ENCODE assay signal across 26 cellular contexts in the genomic region with DNA sequence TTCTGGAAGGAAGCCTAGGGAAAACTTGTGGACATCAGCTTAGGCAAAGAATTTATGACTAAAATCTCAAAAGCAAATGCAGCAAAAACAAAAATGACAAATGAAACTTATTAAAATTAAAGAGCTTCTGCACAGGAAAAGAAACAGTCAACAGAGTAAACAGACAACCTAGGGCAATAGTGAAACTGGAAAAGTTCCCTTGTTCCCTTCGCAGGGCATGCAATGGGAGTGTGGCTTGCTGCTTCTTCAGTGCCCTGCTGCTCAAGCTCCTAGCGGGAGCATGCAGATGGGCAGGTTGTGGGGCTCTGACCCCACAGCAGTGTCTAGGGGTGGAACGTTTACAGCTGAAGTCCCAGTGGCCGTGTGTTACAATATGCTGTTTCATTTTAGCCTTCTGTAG.
DNase-seq lines count a peak whose midpoint lies in the region; ATAC-seq, FAIRE-seq and TF ChIP-seq lines count a peak whose summit lies in the region.
"Had no signal": no experiment of that assay in that cellular context is flagged by ENCODE, and none has a peak within 500 bp of the region (broad histone marks: within the 10 kb centered on the region; RNA-seq: fewer than 3 reads in every experiment).

No MANE protein-coding gene starts in this region.

- TF ChIP-seq EP300 in HepG2 (IDR thresholded peaks at IDR 0.05; ENCODE audit: low read depth in 2 of 2, low read length in 2 of 2) (no peak), HepG2 (CRISPR knock-in tag; IDR thresholded peaks at IDR 0.05; ENCODE audit: borderline replicate concordance) (no peak)

- H3K27ac ChIP-seq in DND-41 (ENCODE audit: low read length) (peak overlapping the region; percentile 2; the same call in 1 of the 2 replicates), MM.1S (ENCODE audit: low read length) (no peak overlapping the region), SU-DHL-6 (ENCODE audit: low read depth, low read length) (no peak overlapping the region), HepG2 (ENCODE audit: extremely low read length, insufficient read depth, low read length) (no peak overlapping the region)
- H3K27ac ChIP-seq: C4-2B had no signal

- TF ChIP-seq POLR2A in HepG2 (IDR thresholded peaks at IDR 0.05; ENCODE audit: insufficient read depth in 1 of 2, low read depth in 2 of 2, low read length in 2 of 2), result no peak

- H3F3A ChIP-seq in MM.1S (ENCODE audit: insufficient read depth, low read length) (no peaks in the 10 kb centered on the region), SU-DHL-6 (ENCODE audit: insufficient read depth) (no peaks in the 10 kb centered on the region)

- H3K9me2 ChIP-seq in MM.1S (replicated peaks; ENCODE audit: insufficient read depth, low read length) (no peaks in the 10 kb centered on the region), SU-DHL-6 (replicated peaks; ENCODE audit: insufficient read depth, low read length) (no peaks in the 10 kb centered on the region)

- TF ChIP-seq RAD21 in HepG2 (CRISPR knock-in tag; IDR thresholded peaks at IDR 0.05), result no peak

- H2AFZ ChIP-seq in DND-41 (ENCODE audit: low read depth, low read length), result peak overlapping the region; percentile 31
- H2AFZ ChIP-seq in MM.1S (ENCODE audit: low read length), result peak overlapping the region; percentile 47
- H2AFZ ChIP-seq in SU-DHL-6 (ENCODE audit: low read depth, low read length, severe bottlenecking), result peak overlapping the region; percentile 66
- H2AFZ ChIP-seq in HepG2 (ENCODE audit: low read length), result no peak overlapping the region

- H3K79me2 ChIP-seq in DND-41 (ENCODE audit: insufficient read depth, low read length) (no peaks in the 10 kb centered on the region), MM.1S (ENCODE audit: low read length) (no peaks in the 10 kb centered on the region), SU-DHL-6 (ENCODE audit: insufficient read depth, low read length) (no peaks in the 10 kb centered on the region), HepG2 (ENCODE audit: insufficient read depth, low read length) (no peaks in the 10 kb centered on the region)

- TF ChIP-seq CTCF in DND-41 (IDR thresholded peaks at IDR 0.05; ENCODE audit: borderline replicate concordance, extremely low read depth, low read length, poor library complexity, severe bottlenecking), result no peak
- TF ChIP-seq CTCF in MM.1S (IDR thresholded peaks at IDR 0.05; ENCODE audit: low read length), result no peak
- TF ChIP-seq CTCF in SU-DHL-6 (IDR thresholded peaks at IDR 0.05; ENCODE audit: insufficient read depth, low read length, poor library complexity, severe bottlenecking), result no peak
- TF ChIP-seq CTCF in HepG2 (CRISPR knock-in tag; IDR thresholded peaks at IDR 0.05), result no peak

- no peak overlapping the region for H3K4me3 ChIP-seq in DND-41 (ENCODE audit: low read depth in 1 of 2, low read length in 2 of 2)
- peak overlapping the region; percentile 20; the same call in 1 of the 2 replicates for H3K4me3 ChIP-seq in MM.1S (ENCODE audit: low read length)
- H3K4me3 ChIP-seq in SU-DHL-6 (ENCODE audit: insufficient read depth, low read length, poor library complexity, severe bottlenecking), result no peak overlapping the region
- no peak overlapping the region for H3K4me3 ChIP-seq in HepG2 (replicated peaks in 1 of 3; ENCODE audit: insufficient read depth in 1 of 3, low read depth in 2 of 3, low read length in 3 of 3)
- H3K4me3 ChIP-seq: K562 had no signal

- H3K4me2 ChIP-seq in DND-41 (ENCODE audit: insufficient read depth, low read length) (no peak overlapping the region), MM.1S (ENCODE audit: low read depth, low read length) (peak overlapping the region; percentile 54; the same call in 1 of the 2 replicates), SU-DHL-6 (ENCODE audit: low read depth, low read length, poor library complexity, severe bottlenecking) (peak overlapping the region; percentile 11), HepG2 (ENCODE audit: low read depth, low read length) (no peak overlapping the region)

- peaks cover 17% of the 10 kb centered on the region for H3K4me1 ChIP-seq in DND-41 (ENCODE audit: insufficient read depth, low read length)
- 0 out of 2 replicates have a peak, but pooled peaks cover 5% of the 10 kb centered on the region for H3K4me1 ChIP-seq in MM.1S (ENCODE audit: low read length)
- no peaks in the 10 kb centered on the region for H3K4me1 ChIP-seq in HepG2 (ENCODE audit: insufficient read depth, low read length)

- in situ Hi-C loops in HepG2 (cut with HindIII; ENCODE audit: extremely low pct_ligation_motif_present, low pct_unique_long_range_greater_than_20kb), result loop anchor here (10.0 kb wide), 1 partner anchor 1631 kb away; no protein-coding TSS in a partner anchor

- CTCF ChIA-PET in HepG2 (lab: Yijun Ruan, JAX; ENCODE audit: low intra/inter-chr PET ratio, low total read pairs), result no interaction called here

- DNase-seq in DND-41, result no peak
- DNase-seq in MM.1S, result peak; percentile 16
- no peak for DNase-seq in HepG2 (ENCODE audit: low spot score)
- no peak for DNase-seq in NCI-H2107 treated with DMSO at 0.1 percent for 48 hours (lab: John Stamatoyannopoulos, UW; ENCODE audit: unreplicated experiment)
- no peak for DNase-seq in LoVo (ENCODE audit: low spot score)
- DNase-seq: Calu3; CD8-positive, alpha-beta memory T cell; DMS153; GOT3; NCI-H1092 treated with DMSO at 0.1 percent for 48 hours; NCI-H1436 treated with DMSO at 0.1 percent for 48 hours; NCI-H2029; NCI-H2171 treated with DMSO at 0.1 percent for 48 hours; NCI-H446; NCI-H526 treated with DMSO at 0.1 percent for 48 hours; NK-92 treated with Interleukin-12 subunit alpha and Interleukin-12 subunit beta, amount 100 ng/mL, for 24 hours; Right ventricle myocardium superior had no signal

- POLR2A ChIA-PET in HepG2 (lab: Yijun Ruan, JAX), result no interaction called here

- H3K9me3 ChIP-seq in DND-41 (ENCODE audit: insufficient read depth, low read length, severe bottlenecking), result no peaks in the 10 kb centered on the region
- H3K9me3 ChIP-seq in MM.1S (replicated peaks; ENCODE audit: insufficient read depth, low read length), result no peaks in the 10 kb centered on the region
- no peaks in the 10 kb centered on the region for H3K9me3 ChIP-seq in SU-DHL-6 (ENCODE audit: insufficient read depth, low read length)
- H3K9me3 ChIP-seq in HepG2 (ENCODE audit: low read length), result peaks cover 37% of the 10 kb centered on the region

- H3K36me3 ChIP-seq in DND-41 (ENCODE audit: insufficient read depth, low read length) (no peaks in the 10 kb centered on the region), MM.1S (replicated peaks; ENCODE audit: insufficient read depth, low read length) (no peaks in the 10 kb centered on the region), SU-DHL-6 (ENCODE audit: low read length) (no peaks in the 10 kb centered on the region), HepG2 (replicated peaks in 1 of 2; ENCODE audit: control insufficient read depth in 1 of 2, insufficient read depth in 2 of 2, low read length in 2 of 2) (no peaks in the 10 kb centered on the region)

- intact Hi-C loops in HepG2 (cut with micrococcal nuclease; ENCODE audit: unreplicated experiment), result loop anchor here (10.0 kb wide), 1 partner anchor 1561 kb away; no protein-coding TSS in a partner anchor

- H4K20me1 ChIP-seq in DND-41 (ENCODE audit: insufficient read depth, low read length), result no peaks in the 10 kb centered on the region
- no peaks in the 10 kb centered on the region for H4K20me1 ChIP-seq in MM.1S (ENCODE audit: insufficient read depth, low read length)
- H4K20me1 ChIP-seq in SU-DHL-6 (ENCODE audit: low read depth, low read length), result no peaks in the 10 kb centered on the region
- H4K20me1 ChIP-seq in HepG2 (ENCODE audit: insufficient read depth, low read length), result no peaks in the 10 kb centered on the region

- H3K9ac ChIP-seq in DND-41 (ENCODE audit: low read depth, low read length), result no peak overlapping the region
- H3K9ac ChIP-seq in MM.1S (ENCODE audit: low read length), result no peak overlapping the region
- no peak overlapping the region for H3K9ac ChIP-seq in SU-DHL-6 (ENCODE audit: low read length)
- H3K9ac ChIP-seq in HepG2 (ENCODE audit: insufficient read depth, low read depth, low read length), result no peak overlapping the region

- H3K27me3 ChIP-seq in DND-41 (ENCODE audit: insufficient read depth, low read length, poor library complexity) (no peaks in the 10 kb centered on the region), MM.1S (replicated peaks; ENCODE audit: insufficient read depth, low read length) (no peaks in the 10 kb centered on the region), SU-DHL-6 (ENCODE audit: low read length) (no peaks in the 10 kb centered on the region), HepG2 (ENCODE audit: control insufficient read depth in 1 of 2, insufficient read depth in 2 of 2, low read length in 2 of 2) (no peaks in the 10 kb centered on the region)

- 10% methylated on average over 2 of the region's 4 CpGs for WGBS in HepG2 (ENCODE audit: low lambda C conversion rate)

- no peak for FAIRE-seq in HepG2 (lab: Jason Lieb, UNC)
- FAIRE-seq: A204.1, G401.6, GM18507, K562, RCC 7860 had no signal

- ATAC-seq in DND-41 (ENCODE audit: insufficient read depth, low read depth) (0 out of 3 replicates have a peak, but pooled peaks have one; percentile 41), HepG2 (peak; percentile 31), HG02970 (IDR thresholded peaks at IDR 0.05; ENCODE audit: low FRiP score, unreplicated experiment) (no peak)
- ATAC-seq: HCT116, K562 had no signal

- BruUV-seq in HepG2 (replicated peaks; lab: Mats Ljungman, UMichigan), result no TSS peak

TF ChIP-seq in HepG2, 621 proteins besides CTCF, POLR2A, EP300 and RAD21 (continues in another document):
- TF ChIP-seq, protein P1, sequence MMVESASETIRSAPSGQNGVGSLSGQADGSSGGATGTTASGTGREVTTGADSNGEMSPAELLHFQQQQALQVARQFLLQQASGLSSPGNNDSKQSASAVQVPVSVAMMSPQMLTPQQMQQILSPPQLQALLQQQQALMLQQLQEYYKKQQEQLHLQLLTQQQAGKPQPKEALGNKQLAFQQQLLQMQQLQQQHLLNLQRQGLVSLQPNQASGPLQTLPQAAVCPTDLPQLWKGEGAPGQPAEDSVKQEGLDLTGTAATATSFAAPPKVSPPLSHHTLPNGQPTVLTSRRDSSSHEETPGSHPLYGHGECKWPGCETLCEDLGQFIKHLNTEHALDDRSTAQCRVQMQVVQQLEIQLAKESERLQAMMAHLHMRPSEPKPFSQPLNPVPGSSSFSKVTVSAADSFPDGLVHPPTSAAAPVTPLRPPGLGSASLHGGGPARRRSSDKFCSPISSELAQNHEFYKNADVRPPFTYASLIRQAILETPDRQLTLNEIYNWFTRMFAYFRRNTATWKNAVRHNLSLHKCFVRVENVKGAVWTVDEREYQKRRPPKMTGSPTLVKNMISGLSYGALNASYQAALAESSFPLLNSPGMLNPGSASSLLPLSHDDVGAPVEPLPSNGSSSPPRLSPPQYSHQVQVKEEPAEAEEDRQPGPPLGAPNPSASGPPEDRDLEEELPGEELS (CRISPR knock-in tag; IDR thresholded peaks at IDR 0.05), result no peak
- TF ChIP-seq ZNF746 (CRISPR knock-in tag; IDR thresholded peaks at IDR 0.05) (no peak), ARNT2 (CRISPR knock-in tag; IDR thresholded peaks at IDR 0.05; ENCODE audit: low read depth) (no peak), NR1H2 (CRISPR knock-in tag; IDR thresholded peaks at IDR 0.05; ENCODE audit: borderline replicate concordance, low read depth) (no peak), ZNF337 (CRISPR knock-in tag; IDR thresholded peaks at IDR 0.05; ENCODE audit: borderline replicate concordance, low read depth) (no peak), EEA1 (CRISPR knock-in tag; IDR thresholded peaks at IDR 0.05; ENCODE audit: borderline replicate concordance) (no peak), ZSCAN30 (CRISPR knock-in tag; IDR thresholded peaks at IDR 0.05) (no peak)

Comparison
In these comparisons a context has a peak if more than half of its experiments do, and no peak if none do; other contexts are left out.
1. H3K4me2 ChIP-seq: peak in MM.1S (single experiment) and SU-DHL-6 (single experiment); none in DND-41 (single experiment) and HepG2 (single experiment).